In the genomic region with DNA sequence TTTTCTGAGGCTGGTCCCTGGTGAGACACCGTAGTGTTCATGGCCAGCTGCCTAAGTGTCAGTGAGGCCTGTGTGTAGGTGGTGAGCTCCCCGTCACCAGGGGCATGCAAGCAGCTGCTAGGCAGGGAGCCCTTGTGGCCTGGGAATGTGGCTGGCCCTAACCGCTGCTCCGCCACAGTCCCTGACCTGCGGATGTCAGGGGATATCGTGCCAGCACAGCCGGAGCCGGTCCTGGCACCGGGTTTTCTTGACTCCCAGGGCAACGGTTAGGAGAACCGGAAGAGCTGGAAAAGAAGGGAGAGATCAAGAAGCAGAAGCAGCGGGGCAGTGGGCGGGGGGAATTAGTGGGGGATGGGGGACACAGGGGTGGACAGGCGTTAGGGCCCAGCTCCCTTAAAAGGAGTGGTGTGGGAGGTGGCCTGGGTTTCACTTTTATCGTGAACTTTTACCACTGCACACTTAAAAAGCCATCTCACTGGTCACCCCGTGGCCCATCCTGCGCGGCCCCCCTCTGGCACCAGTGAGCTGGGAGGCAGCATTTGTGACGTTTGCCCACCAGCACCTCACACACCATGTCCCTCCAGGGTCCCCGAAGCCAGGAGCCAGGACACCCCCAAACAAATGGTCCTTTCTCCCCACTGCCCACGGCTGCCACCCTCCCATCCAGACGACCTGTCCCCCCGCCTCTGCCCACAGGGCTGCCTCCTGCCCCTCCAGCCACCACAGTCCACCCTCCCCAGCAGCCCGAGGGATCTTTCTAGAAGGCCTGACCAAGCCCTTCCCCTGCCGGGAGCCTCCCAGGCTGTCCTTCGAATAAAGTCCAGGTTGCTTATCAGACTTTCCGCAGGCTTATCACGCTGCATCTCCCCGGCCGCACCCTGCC, we compare ENCODE assay signal across 1 cellular context.
A peak's percentile ranks its signal among the peaks of the same experiment; 100 is the strongest.
TF ChIP-seq lines count a peak whose summit lies in the region.

No MANE protein-coding gene starts in this region.

TF ChIP-seq in HepG2, 621 proteins besides CTCF, POLR2A, EP300 and RAD21 (continued from another document and continues in another):
- TF ChIP-seq, protein P1, sequence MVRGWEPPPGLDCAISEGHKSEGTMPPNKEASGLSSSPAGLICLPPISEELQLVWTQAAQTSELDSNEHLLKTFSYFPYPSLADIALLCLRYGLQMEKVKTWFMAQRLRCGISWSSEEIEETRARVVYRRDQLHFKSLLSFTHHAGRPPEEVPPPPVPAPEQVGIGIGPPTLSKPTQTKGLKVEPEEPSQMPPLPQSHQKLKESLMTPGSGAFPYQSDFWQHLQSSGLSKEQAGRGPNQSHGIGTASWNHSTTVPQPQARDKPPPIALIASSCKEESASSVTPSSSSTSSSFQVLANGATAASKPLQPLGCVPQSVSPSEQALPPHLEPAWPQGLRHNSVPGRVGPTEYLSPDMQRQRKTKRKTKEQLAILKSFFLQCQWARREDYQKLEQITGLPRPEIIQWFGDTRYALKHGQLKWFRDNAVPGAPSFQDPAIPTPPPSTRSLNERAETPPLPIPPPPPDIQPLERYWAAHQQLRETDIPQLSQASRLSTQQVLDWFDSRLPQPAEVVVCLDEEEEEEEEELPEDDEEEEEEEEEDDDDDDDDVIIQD (CRISPR knock-in tag; IDR thresholded peaks at IDR 0.05; ENCODE audit: low read depth): no peak
- TF ChIP-seq ZNF354B (CRISPR knock-in tag; IDR thresholded peaks at IDR 0.05) (no peak), HNF4A (CRISPR knock-in tag; IDR thresholded peaks at IDR 0.05) (peak; percentile 46; the same call in 1 of the 2 replicates), ZNF784 (CRISPR knock-in tag; IDR thresholded peaks at IDR 0.05; ENCODE audit: borderline replicate concordance) (0 out of 2 replicates have a peak, but pooled peaks have one; percentile 35), DZIP1 (CRISPR knock-in tag; IDR thresholded peaks at IDR 0.05) (no peak), ZBTB21 (CRISPR knock-in tag; IDR thresholded peaks at IDR 0.05) (no peak), KDM4B (CRISPR knock-in tag; IDR thresholded peaks at IDR 0.05) (no peak), GABPA (IDR thresholded peaks at IDR 0.05; ENCODE audit: low read depth, low read length) (no peak), GABPA (CRISPR knock-in tag; IDR thresholded peaks at IDR 0.05; ENCODE audit: low read depth) (peak; percentile 70), FOXJ3 (CRISPR knock-in tag; IDR thresholded peaks at IDR 0.05; ENCODE audit: borderline replicate concordance) (no peak), ZNF629 (CRISPR knock-in tag; conservative IDR thresholded peaks at IDR 0.05) (peak; percentile 48), ZBTB10 (CRISPR knock-in tag; IDR thresholded peaks at IDR 0.05; ENCODE audit: borderline replicate concordance) (no peak), ZXDC (CRISPR knock-in tag; IDR thresholded peaks at IDR 0.05) (0 out of 2 replicates have a peak, but pooled peaks have one; percentile 41), SMAD1 (CRISPR knock-in tag; IDR thresholded peaks at IDR 0.05; ENCODE audit: borderline replicate concordance, low read depth) (peak; percentile 64; the same call in 1 of the 2 replicates), MEIS2 (CRISPR knock-in tag; IDR thresholded peaks at IDR 0.05) (peak; percentile 33; the same call in 1 of the 2 replicates), MEF2D (CRISPR knock-in tag; IDR thresholded peaks at IDR 0.05) (no peak), HES4 (CRISPR knock-in tag; IDR thresholded peaks at IDR 0.05; ENCODE audit: borderline replicate concordance) (0 out of 2 replicates have a peak, but pooled peaks have one; percentile 61), AGO1 (IDR thresholded peaks at IDR 0.05; ENCODE audit: low read depth, low read length, poor library complexity, severe bottlenecking) (no peak), NFYB (CRISPR knock-in tag; IDR thresholded peaks at IDR 0.05) (no peak; the same call in 1 of the 2 replicates), ZBTB20 (CRISPR knock-in tag; IDR thresholded peaks at IDR 0.05; ENCODE audit: borderline replicate concordance, low read depth) (0 out of 2 replicates have a peak, but pooled peaks have one; percentile 32), ZNF710 (CRISPR knock-in tag; IDR thresholded peaks at IDR 0.05; ENCODE audit: borderline replicate concordance) (0 out of 2 replicates have a peak, but pooled peaks have one; percentile 55), ZNF768 (CRISPR knock-in tag; IDR thresholded peaks at IDR 0.05) (peak; percentile 89), ZNF296 (CRISPR knock-in tag; conservative IDR thresholded peaks at IDR 0.05) (peak; percentile 42; the same call in 1 of the 2 replicates), ZNF883 (CRISPR knock-in tag; IDR thresholded peaks at IDR 0.05; ENCODE audit: not compliant biosample characterization) (no peak), PTBP1 (IDR thresholded peaks at IDR 0.05; ENCODE audit: low read depth, low read length, poor library complexity, severe bottlenecking) (no peak), SUZ12 (IDR thresholded peaks at IDR 0.05; ENCODE audit: low read depth, low read length) (no peak), HNF4G (IDR thresholded peaks at IDR 0.05; ENCODE audit: borderline replicate concordance, low read depth, low read length) (peak; percentile 29; the same call in 1 of the 2 replicates), HNF4G (CRISPR knock-in tag; IDR thresholded peaks at IDR 0.05; ENCODE audit: borderline replicate concordance, low read depth) (peak; percentile 15; the same call in 1 of the 2 replicates), EHMT2 (IDR thresholded peaks at IDR 0.05; ENCODE audit: borderline replicate concordance, low read depth, low read length) (no peak), EED (CRISPR knock-in tag; IDR thresholded peaks at IDR 0.05) (no peak), FOXA3 (CRISPR knock-in tag; IDR thresholded peaks at IDR 0.05) (0 out of 2 replicates have a peak, but pooled peaks have one; percentile 7), ZNF724P (CRISPR knock-in tag; IDR thresholded peaks at IDR 0.05; ENCODE audit: borderline replicate concordance) (0 out of 2 replicates have a peak, but pooled peaks have one; percentile 75), ISL2 (CRISPR knock-in tag; IDR thresholded peaks at IDR 0.05) (no peak; the same call in 1 of the 2 replicates), HMG20B (CRISPR knock-in tag; conservative IDR thresholded peaks at IDR 0.05) (no peak), GATAD1 (CRISPR knock-in tag; IDR thresholded peaks at IDR 0.05) (no peak; the same call in 1 of the 2 replicates)
- TF ChIP-seq, protein P2, sequence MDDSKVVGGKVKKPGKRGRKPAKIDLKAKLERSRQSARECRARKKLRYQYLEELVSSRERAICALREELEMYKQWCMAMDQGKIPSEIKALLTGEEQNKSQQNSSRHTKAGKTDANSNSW (CRISPR knock-in tag; IDR thresholded peaks at IDR 0.05; ENCODE audit: borderline replicate concordance): no peak
- TF ChIP-seq, protein P3, sequence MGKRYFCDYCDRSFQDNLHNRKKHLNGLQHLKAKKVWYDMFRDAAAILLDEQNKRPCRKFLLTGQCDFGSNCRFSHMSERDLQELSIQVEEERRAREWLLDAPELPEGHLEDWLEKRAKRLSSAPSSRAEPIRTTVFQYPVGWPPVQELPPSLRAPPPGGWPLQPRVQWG (CRISPR knock-in tag; IDR thresholded peaks at IDR 0.05; ENCODE audit: borderline replicate concordance, low read depth): no peak
- TF ChIP-seq, protein P4, sequence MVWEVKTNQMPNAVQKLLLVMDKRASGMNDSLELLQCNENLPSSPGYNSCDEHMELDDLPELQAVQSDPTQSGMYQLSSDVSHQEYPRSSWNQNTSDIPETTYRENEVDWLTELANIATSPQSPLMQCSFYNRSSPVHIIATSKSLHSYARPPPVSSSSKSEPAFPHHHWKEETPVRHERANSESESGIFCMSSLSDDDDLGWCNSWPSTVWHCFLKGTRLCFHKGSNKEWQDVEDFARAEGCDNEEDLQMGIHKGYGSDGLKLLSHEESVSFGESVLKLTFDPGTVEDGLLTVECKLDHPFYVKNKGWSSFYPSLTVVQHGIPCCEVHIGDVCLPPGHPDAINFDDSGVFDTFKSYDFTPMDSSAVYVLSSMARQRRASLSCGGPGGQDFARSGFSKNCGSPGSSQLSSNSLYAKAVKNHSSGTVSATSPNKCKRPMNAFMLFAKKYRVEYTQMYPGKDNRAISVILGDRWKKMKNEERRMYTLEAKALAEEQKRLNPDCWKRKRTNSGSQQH (CRISPR knock-in tag; IDR thresholded peaks at IDR 0.05; ENCODE audit: low read depth): 0 out of 2 replicates have a peak, but pooled peaks have one; percentile 18
- TF ChIP-seq, protein P5, sequence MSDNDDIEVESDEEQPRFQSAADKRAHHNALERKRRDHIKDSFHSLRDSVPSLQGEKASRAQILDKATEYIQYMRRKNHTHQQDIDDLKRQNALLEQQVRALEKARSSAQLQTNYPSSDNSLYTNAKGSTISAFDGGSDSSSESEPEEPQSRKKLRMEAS (IDR thresholded peaks at IDR 0.05): peak; percentile 85
- TF ChIP-seq, protein P6, sequence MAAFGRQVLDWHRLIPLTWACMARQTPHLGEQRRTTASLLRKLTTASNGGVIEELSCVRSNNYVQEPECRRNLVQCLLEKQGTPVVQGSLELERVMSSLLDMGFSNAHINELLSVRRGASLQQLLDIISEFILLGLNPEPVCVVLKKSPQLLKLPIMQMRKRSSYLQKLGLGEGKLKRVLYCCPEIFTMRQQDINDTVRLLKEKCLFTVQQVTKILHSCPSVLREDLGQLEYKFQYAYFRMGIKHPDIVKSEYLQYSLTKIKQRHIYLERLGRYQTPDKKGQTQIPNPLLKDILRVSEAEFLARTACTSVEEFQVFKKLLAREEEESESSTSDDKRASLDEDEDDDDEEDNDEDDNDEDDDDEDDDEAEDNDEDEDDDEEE (CRISPR knock-in tag; IDR thresholded peaks at IDR 0.05): no peak
